ENCODE assay signal across 8 cellular contexts in the genomic region with DNA sequence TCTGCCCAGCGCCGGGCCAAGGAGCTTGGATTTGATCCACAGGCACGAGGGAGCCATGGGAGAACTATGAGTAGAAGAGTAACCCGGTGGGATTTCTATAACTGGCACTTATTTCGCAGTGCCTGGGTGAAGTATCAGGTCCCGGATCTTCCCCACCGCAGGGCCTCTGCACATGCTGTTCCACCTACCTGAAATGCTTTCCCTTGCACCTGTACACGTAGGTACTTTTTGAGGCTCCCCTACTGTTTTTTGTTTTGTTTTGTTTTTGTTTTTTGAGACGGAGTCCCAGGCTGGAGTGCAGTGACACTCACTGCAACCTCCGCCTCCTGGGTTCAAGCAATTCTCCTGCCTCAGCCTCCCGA. TPM values are rescaled to one million over a fixed set of nuclear protein-coding genes. Genes with fewer than 3 reads are reported as not detected.
A peak's percentile ranks its signal among the peaks of the same experiment; 100 is the strongest.
DNase-seq lines count a peak whose midpoint lies in the region; ATAC-seq and TF ChIP-seq lines count a peak whose summit lies in the region.

No MANE protein-coding gene starts in this region.

- H3K27ac ChIP-seq in liver (ENCODE audit: low read depth in 1 of 2, low read length in 2 of 2) (no peak overlapping the region), stomach (peak overlapping the region in 1 of 5 donors; percentile 33), aorta (ENCODE audit: low read depth in 1 of 2, low read length in 2 of 2) (no peak overlapping the region)

- no peak overlapping the region for H3K9ac ChIP-seq in liver (ENCODE audit: low read depth in 1 of 2, low read length in 2 of 2)

- peak overlapping the region; percentile 68 for H3K4me3 Mint-ChIP-seq in activated CD8-positive, alpha-beta memory T cell treated with anti-CD3 and anti-CD28 coated beads, Interleukin-2, amount 10 ng/mL, durations not matched to agents 7 days and 5 days
- H3K4me3 Mint-ChIP-seq in activated T-helper 1 cell treated with anti-CD3 and anti-CD28 coated beads, Interleukin-12 subunit alpha, Interleukin-12 subunit beta, Interleukin-2, Interleukin-4 antibody, amounts not matched to agents 30 ng/mL and 10 ng/mL and 1 ng/mL, durations not matched to agents 14 hours and 24 hours and 36 hours = peak overlapping the region; percentile 79

- H3K4me1 ChIP-seq in liver (ENCODE audit: control insufficient read depth in 4 of 4, insufficient read depth in 4 of 4, low read length in 3 of 4) (peaks cover 0 to 14% (median 9%) of the 10 kb centered on the region in 4 donors), stomach (peaks cover 10 to 24% (median 14%) of the 10 kb centered on the region in 4 donors), aorta (ENCODE audit: control insufficient read depth in 1 of 2, insufficient read depth in 2 of 2, low read length in 2 of 2) (no peaks in the 10 kb centered on the region)

- H3K27me3 Mint-ChIP-seq in activated CD8-positive, alpha-beta memory T cell treated with anti-CD3 and anti-CD28 coated beads, Interleukin-2, amount 10 ng/mL, durations not matched to agents 7 days and 5 days = peaks cover 17% of the 10 kb centered on the region
- H3K27me3 Mint-ChIP-seq in activated T-helper 1 cell treated with anti-CD3 and anti-CD28 coated beads, Interleukin-12 subunit alpha, Interleukin-12 subunit beta, Interleukin-2, Interleukin-4 antibody, amounts not matched to agents 30 ng/mL and 10 ng/mL and 1 ng/mL, durations not matched to agents 14 hours and 24 hours and 36 hours (ENCODE audit: insufficient read depth) = peaks cover 34% of the 10 kb centered on the region

- no peaks in the 10 kb centered on the region for H3K27me3 ChIP-seq in liver (ENCODE audit: control insufficient read depth in 4 of 4, insufficient read depth in 4 of 4, low read length in 3 of 4)
- H3K27me3 ChIP-seq in stomach = peaks cover 0 to 65% (median 15%) of the 10 kb centered on the region in 3 donors
- no peaks in the 10 kb centered on the region for H3K27me3 ChIP-seq in aorta (ENCODE audit: control insufficient read depth in 1 of 2, insufficient read depth in 2 of 2, low read length in 1 of 2)

- H3K36me3 ChIP-seq in liver (ENCODE audit: control insufficient read depth in 4 of 4, insufficient read depth in 3 of 4, low read depth in 1 of 4, low read length in 3 of 4) (no peaks in the 10 kb centered on the region), stomach (no peaks in the 10 kb centered on the region), aorta (ENCODE audit: control insufficient read depth in 1 of 2, insufficient read depth in 2 of 2, low read length in 1 of 2) (no peaks in the 10 kb centered on the region)

- H3K9me3 ChIP-seq in liver (ENCODE audit: control insufficient read depth in 4 of 4, low read length in 3 of 4) = no peaks in the 10 kb centered on the region
- no peaks in the 10 kb centered on the region for H3K9me3 ChIP-seq in stomach
- H3K9me3 ChIP-seq in aorta (ENCODE audit: control insufficient read depth, low read length) = no peaks in the 10 kb centered on the region

- peaks cover 15% of the 10 kb centered on the region for H3K4me1 Mint-ChIP-seq in activated CD8-positive, alpha-beta memory T cell treated with anti-CD3 and anti-CD28 coated beads, Interleukin-2, amount 10 ng/mL, durations not matched to agents 7 days and 5 days
- H3K4me1 Mint-ChIP-seq in activated T-helper 1 cell treated with anti-CD3 and anti-CD28 coated beads, Interleukin-12 subunit alpha, Interleukin-12 subunit beta, Interleukin-2, Interleukin-4 antibody, amounts not matched to agents 30 ng/mL and 10 ng/mL and 1 ng/mL, durations not matched to agents 14 hours and 24 hours and 36 hours (ENCODE audit: low read depth) = peaks cover 5% of the 10 kb centered on the region

- 44% methylated on average over 11 of the region's 11 CpGs for WGBS in liver
- WGBS in stomach, 5 donors = 31 to 38% (median 37%) methylated on average over 11 of the region's 11 CpGs
- 35 to 42% methylated on average over 11 of the region's 11 CpGs for WGBS in aorta, 2 donors

- TF ChIP-seq POLR2A in stomach (IDR thresholded peaks at IDR 0.05) = no peak

- TF ChIP-seq CTCF in liver (IDR thresholded peaks at IDR 0.05; ENCODE audit: low read depth, low read length, missing input control) (no peak), stomach (IDR thresholded peaks at IDR 0.05) (no peak)

- TF ChIP-seq EP300 in stomach (IDR thresholded peaks at IDR 0.05) = no peak

- no peaks in the 10 kb centered on the region for H3K36me3 Mint-ChIP-seq in activated CD8-positive, alpha-beta memory T cell treated with anti-CD3 and anti-CD28 coated beads, Interleukin-2, amount 10 ng/mL, durations not matched to agents 7 days and 5 days
- H3K36me3 Mint-ChIP-seq in activated T-helper 1 cell treated with anti-CD3 and anti-CD28 coated beads, Interleukin-12 subunit alpha, Interleukin-12 subunit beta, Interleukin-2, Interleukin-4 antibody, amounts not matched to agents 30 ng/mL and 10 ng/mL and 1 ng/mL, durations not matched to agents 14 hours and 24 hours and 36 hours (ENCODE audit: low read depth) = no peaks in the 10 kb centered on the region

- CTCF ChIA-PET in activated CD8-positive, alpha-beta memory T cell treated with anti-CD3 and anti-CD28 coated beads, Interleukin-2, amount 10 ng/mL, durations not matched to agents 7 days and 5 days (lab: Charles Lee) = interaction anchor here (0.6 to 5.9 kb wide), 3 partner anchors 9 to 112 kb away, joined by 3 to 48 read pairs (median 12); no protein-coding TSS in a partner anchor

- ATAC-seq in activated CD8-positive, alpha-beta memory T cell treated with anti-CD3 and anti-CD28 coated beads, Interleukin-2, amount 10 ng/mL, durations not matched to agents 7 days and 5 days = no peak
- ATAC-seq in aorta (ENCODE audit: low FRiP score) = no peak

- no peaks in the 10 kb centered on the region for H3K9me3 Mint-ChIP-seq in activated CD8-positive, alpha-beta memory T cell treated with anti-CD3 and anti-CD28 coated beads, Interleukin-2, amount 10 ng/mL, durations not matched to agents 7 days and 5 days (ENCODE audit: low read depth)
- H3K9me3 Mint-ChIP-seq in activated T-helper 1 cell treated with anti-CD3 and anti-CD28 coated beads, Interleukin-12 subunit alpha, Interleukin-12 subunit beta, Interleukin-2, Interleukin-4 antibody, amounts not matched to agents 30 ng/mL and 10 ng/mL and 1 ng/mL, durations not matched to agents 14 hours and 24 hours and 36 hours = no peaks in the 10 kb centered on the region

- DNase-seq in activated CD8-positive, alpha-beta memory T cell treated with anti-CD3 and anti-CD28 coated beads, Interleukin-2, amount 10 ng/mL, durations not matched to agents 7 days and 5 days = no peak
- no peak for DNase-seq in activated CD8-positive, alpha-beta memory T cell treated with anti-CD3 and anti-CD28 coated beads for 24 hours
- no peak for DNase-seq in activated T-helper 1 cell treated with anti-CD3 and anti-CD28 coated beads, Interleukin-12 subunit alpha, Interleukin-12 subunit beta, Interleukin-2, Interleukin-4 antibody, amounts not matched to agents 30 ng/mL and 10 ng/mL and 1 ng/mL, durations not matched to agents 14 hours and 24 hours and 36 hours (ENCODE audit: low spot score)
- DNase-seq in stomach (no peak), HPDE6-E6E7 (ENCODE audit: extremely low spot score) (no peak), aorta (no peak), cortex of kidney (lab: John Stamatoyannopoulos, UW) (no peak)

- intact Hi-C loops in activated T-helper 1 cell treated with anti-CD3 and anti-CD28 coated beads, Interleukin-12 subunit alpha, Interleukin-12 subunit beta, Interleukin-2, Interleukin-4 antibody, amounts not matched to agents 30 ng/mL and 10 ng/mL and 1 ng/mL, durations not matched to agents 14 hours and 24 hours and 36 hours (cut with micrococcal nuclease) = loop anchor here (1.0 to 2.0 kb wide), 3 partner anchors 22 to 47 kb away; a partner anchor contains a TSS
- intact Hi-C loops in stomach (cut with DNase I; ENCODE audit: low total_unique reads) = no loop called here
- intact Hi-C loops in aorta (cut with DNase I) = no loop called here

- H3K4me3 ChIP-seq in liver (ENCODE audit: low read depth in 1 of 3, low read length in 3 of 3) = no peak overlapping the region
- peak overlapping the region; percentile 49 to 53 (median 52) for H3K4me3 ChIP-seq in stomach
- H3K4me3 ChIP-seq in aorta (ENCODE audit: low read length in 2 of 2) = no peak overlapping the region

- no peak for TF ChIP-seq RAD21 in liver (IDR thresholded peaks at IDR 0.05)

- H3K27ac Mint-ChIP-seq in activated CD8-positive, alpha-beta memory T cell treated with anti-CD3 and anti-CD28 coated beads, Interleukin-2, amount 10 ng/mL, durations not matched to agents 7 days and 5 days = no peak overlapping the region
- no peak overlapping the region for H3K27ac Mint-ChIP-seq in activated T-helper 1 cell treated with anti-CD3 and anti-CD28 coated beads, Interleukin-12 subunit alpha, Interleukin-12 subunit beta, Interleukin-2, Interleukin-4 antibody, amounts not matched to agents 30 ng/mL and 10 ng/mL and 1 ng/mL, durations not matched to agents 14 hours and 24 hours and 36 hours

RNA-seq across cellular contexts. Expression of a gene that starts 0.4 kb away (rescaled TPM):
- 1 to 10 TPM; 3.2 to 3.7 TPM for total RNA-seq in activated CD8-positive, alpha-beta memory T cell treated with anti-CD3 and anti-CD28 coated beads, Interleukin-2, amount 10 ng/mL, durations not matched to agents 7 days and 5 days
- total RNA-seq in activated T-helper 1 cell treated with anti-CD3 and anti-CD28 coated beads, Interleukin-12 subunit alpha, Interleukin-12 subunit beta, Interleukin-2, Interleukin-4 antibody, amounts not matched to agents 30 ng/mL and 10 ng/mL and 1 ng/mL, durations not matched to agents 14 hours and 24 hours and 36 hours = 0.86 and 1.4 TPM in 2 replicates
- total RNA-seq in liver (1 to 10 TPM; 3.3 to 4.5 TPM), stomach (10 to 100 TPM in 2 of 5 donors, 1 to 10 TPM in 2, not detected in 1; 4.4 to 72.4 (median 8.8) TPM), aorta (10 to 100 TPM; 15.9 to 23.9 TPM)
- polyA plus RNA-seq in liver (1 to 10 TPM in 1 of 2 donors, under 1 TPM in 1; 0.44 to 3.6 TPM), stomach (10 to 100 TPM in 1 of 3 donors, 1 to 10 TPM in 2; 4.8 to 10.7 (median 7.1) TPM), aorta (1 to 10 TPM in 1 of 2 donors, under 1 TPM in 1; 0.50 to 1.8 TPM)

RNA-seq across cellular contexts. Expression of a gene that starts 20.5 kb away (rescaled TPM):
- under 1 TPM; 0.50 to 0.82 TPM for total RNA-seq in activated CD8-positive, alpha-beta memory T cell treated with anti-CD3 and anti-CD28 coated beads, Interleukin-2, amount 10 ng/mL, durations not matched to agents 7 days and 5 days
- 2.3 and 3.8 TPM in 2 replicates for total RNA-seq in activated T-helper 1 cell treated with anti-CD3 and anti-CD28 coated beads, Interleukin-12 subunit alpha, Interleukin-12 subunit beta, Interleukin-2, Interleukin-4 antibody, amounts not matched to agents 30 ng/mL and 10 ng/mL and 1 ng/mL, durations not matched to agents 14 hours and 24 hours and 36 hours
- total RNA-seq in liver = 100 to 1,000 TPM in 1 of 2 donors, under 1 TPM in 1; 0.65 to 144 TPM
- 100 to 1,000 TPM in 1 of 2 donors, 10 to 100 TPM in 1; 25.2 to 118 TPM for polyA plus RNA-seq in liver
- 100 to 1,000 TPM in 1 of 5 donors, 10 to 100 TPM in 2, 1 to 10 TPM in 2; 4.8 to 276 (median 19.8) TPM for total RNA-seq in stomach
- polyA plus RNA-seq in stomach = 10 to 100 TPM in 2 of 3 donors, 1 to 10 TPM in 1; 4.1 to 62.9 (median 22.9) TPM
- total RNA-seq in aorta = 10 to 100 TPM; 39.9 to 45.1 TPM
- 10 to 100 TPM; 10.1 to 19.5 TPM for polyA plus RNA-seq in aorta

RNA-seq across cellular contexts. Expression of a gene that starts 22.2 kb away (rescaled TPM):
- 1,000 to 10,000 TPM; 1,292 to 1,333 TPM for total RNA-seq in activated CD8-positive, alpha-beta memory T cell treated with anti-CD3 and anti-CD28 coated beads, Interleukin-2, amount 10 ng/mL, durations not matched to agents 7 days and 5 days
- total RNA-seq in activated T-helper 1 cell treated with anti-CD3 and anti-CD28 coated beads, Interleukin-12 subunit alpha, Interleukin-12 subunit beta, Interleukin-2, Interleukin-4 antibody, amounts not matched to agents 30 ng/mL and 10 ng/mL and 1 ng/mL, durations not matched to agents 14 hours and 24 hours and 36 hours = 1,836 and 1,872 TPM in 2 replicates
- total RNA-seq in liver (100 to 1,000 TPM in 1 of 2 donors, 10 to 100 TPM in 1; 74.7 to 205 TPM), stomach (1,000 to 10,000 TPM in 2 of 5 donors, 100 to 1,000 TPM in 3; 335 to 2,088 (median 520) TPM), aorta (100 to 1,000 TPM; 875 to 981 TPM)
- polyA plus RNA-seq in liver (100 to 1,000 TPM; 324 to 467 TPM), stomach (1,000 to 10,000 TPM in 1 of 3 donors, 100 to 1,000 TPM in 2; 778 to 1,474 (median 861) TPM), aorta (100 to 1,000 TPM; 405 to 553 TPM)

RNA-seq across cellular contexts. Expression of a gene that starts 22.3 kb away (rescaled TPM):
- total RNA-seq in activated CD8-positive, alpha-beta memory T cell treated with anti-CD3 and anti-CD28 coated beads, Interleukin-2, amount 10 ng/mL, durations not matched to agents 7 days and 5 days = 10 to 100 TPM; 47.4 to 66.7 TPM
- 51.1 and 51.8 TPM in 2 replicates for total RNA-seq in activated T-helper 1 cell treated with anti-CD3 and anti-CD28 coated beads, Interleukin-12 subunit alpha, Interleukin-12 subunit beta, Interleukin-2, Interleukin-4 antibody, amounts not matched to agents 30 ng/mL and 10 ng/mL and 1 ng/mL, durations not matched to agents 14 hours and 24 hours and 36 hours
- 10 to 100 TPM; 19.6 to 26.1 TPM for total RNA-seq in liver
- 100 to 1,000 TPM in 1 of 2 donors, 10 to 100 TPM in 1; 85.2 to 101 TPM for polyA plus RNA-seq in liver
- total RNA-seq in stomach = 10 to 100 TPM in 2 of 5 donors, 1 to 10 TPM in 3; 3.6 to 13.8 (median 9.6) TPM
- polyA plus RNA-seq in stomach = 100 to 1,000 TPM; 127 to 171 (median 150) TPM
- total RNA-seq in aorta = 10 to 100 TPM; 18.9 to 19.6 TPM
- 10 to 100 TPM; 33.8 to 53.0 TPM for polyA plus RNA-seq in aorta

RNA-seq across cellular contexts. Expression of a gene that starts 35.3 kb away (rescaled TPM):
- total RNA-seq in activated CD8-positive, alpha-beta memory T cell treated with anti-CD3 and anti-CD28 coated beads, Interleukin-2, amount 10 ng/mL, durations not matched to agents 7 days and 5 days = 10 to 100 TPM; 42.0 to 49.8 TPM
- total RNA-seq in activated T-helper 1 cell treated with anti-CD3 and anti-CD28 coated beads, Interleukin-12 subunit alpha, Interleukin-12 subunit beta, Interleukin-2, Interleukin-4 antibody, amounts not matched to agents 30 ng/mL and 10 ng/mL and 1 ng/mL, durations not matched to agents 14 hours and 24 hours and 36 hours = 122 and 126 TPM in 2 replicates
- 10 to 100 TPM in 1 of 2 donors, 1 to 10 TPM in 1; 6.7 to 10.9 TPM for total RNA-seq in liver
- polyA plus RNA-seq in liver = 10 to 100 TPM; 14.3 to 18.0 TPM
- 100 to 1,000 TPM in 1 of 5 donors, 10 to 100 TPM in 4; 13.0 to 108 (median 19.1) TPM for total RNA-seq in stomach
- 10 to 100 TPM; 24.7 to 32.1 (median 27.0) TPM for polyA plus RNA-seq in stomach
- 10 to 100 TPM; 25.5 to 28.0 TPM for total RNA-seq in aorta
- polyA plus RNA-seq in aorta = 10 to 100 TPM; 17.3 to 42.6 TPM

Comparison
In these comparisons a context has a peak if more than half of its experiments do, and no peak if none do; other contexts are left out.
1. H3K4me3 ChIP-seq: peak in stomach (4 of 4); none in liver (0 of 3) and aorta (0 of 2).